Comparison of ENCODE assay signal across 1 cellular context in the genomic region with DNA sequence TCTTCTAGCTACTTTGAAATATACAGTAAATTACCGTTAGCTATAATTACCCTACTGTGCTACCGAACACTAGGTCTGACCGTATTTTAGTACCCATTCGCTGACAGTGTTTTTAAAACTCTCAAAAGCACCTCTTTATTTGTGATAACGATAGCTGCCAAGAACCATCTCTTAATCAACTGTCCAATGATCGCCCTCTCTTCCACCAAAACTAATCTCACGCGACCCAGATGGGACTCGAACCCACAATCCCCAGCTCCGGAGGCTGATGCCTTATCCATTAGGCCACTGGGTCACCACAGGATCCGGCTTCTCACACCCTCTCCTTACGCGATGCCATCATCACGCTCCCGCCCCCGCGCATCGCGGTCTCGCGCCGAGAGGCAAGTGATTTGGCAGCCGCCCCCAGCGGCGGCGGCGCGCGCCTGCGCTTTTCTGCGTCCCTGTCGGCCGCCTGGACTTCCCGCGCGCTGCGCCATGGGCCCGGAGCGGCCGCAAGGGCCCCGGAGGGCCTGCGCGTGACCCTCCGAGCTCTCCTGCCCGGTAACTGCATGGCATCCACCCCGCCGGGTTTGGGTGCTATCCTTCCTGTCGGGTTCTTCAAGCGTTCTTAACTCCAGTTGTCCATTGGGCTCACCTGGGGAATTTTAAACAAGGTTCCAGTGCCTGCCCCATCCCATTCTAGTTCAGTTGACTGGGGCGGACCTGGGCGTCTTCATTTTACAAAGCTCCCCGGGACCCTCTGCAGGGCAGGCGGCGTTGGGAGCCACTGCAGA.
TF ChIP-seq lines count a peak whose summit lies in the region.

No MANE protein-coding gene starts in this region.

TF ChIP-seq in HepG2, 621 proteins besides CTCF, POLR2A, EP300 and RAD21 (continues in another document):
- no peak for TF ChIP-seq ZNF432 (CRISPR knock-in tag; IDR thresholded peaks at IDR 0.05; ENCODE audit: borderline replicate concordance)
- TF ChIP-seq MTA3 (CRISPR knock-in tag; IDR thresholded peaks at IDR 0.05), result no peak
- peak; percentile 61; the same call in 1 of the 2 replicates for TF ChIP-seq HINFP (CRISPR knock-in tag; IDR thresholded peaks at IDR 0.05; ENCODE audit: low read depth)
- peak; percentile 75; the same call in 1 of the 2 replicates for TF ChIP-seq KAT7 (CRISPR knock-in tag; IDR thresholded peaks at IDR 0.05; ENCODE audit: borderline replicate concordance)
- no peak for TF ChIP-seq NONO (IDR thresholded peaks at IDR 0.05)
- peak; percentile 99 for TF ChIP-seq NONO (CRISPR knock-in tag; conservative IDR thresholded peaks at IDR 0.05)
- TF ChIP-seq ZNF788 (CRISPR knock-in tag; IDR thresholded peaks at IDR 0.05; ENCODE audit: borderline replicate concordance), result peak; percentile 96; the same call in 1 of the 2 replicates
- peak; percentile 27; the same call in 1 of the 2 replicates for TF ChIP-seq MNT (IDR thresholded peaks at IDR 0.05)
- TF ChIP-seq ZNF3 (CRISPR knock-in tag; IDR thresholded peaks at IDR 0.05), result 0 out of 2 replicates have a peak, but pooled peaks have one; percentile 51
- peak; percentile 87; the same call in 1 of the 2 replicates for TF ChIP-seq ZNF275 (CRISPR knock-in tag; IDR thresholded peaks at IDR 0.05; ENCODE audit: borderline replicate concordance)
- TF ChIP-seq ZNF18 (CRISPR knock-in tag; IDR thresholded peaks at IDR 0.05; ENCODE audit: insufficient replicate concordance), result peak; percentile 88
- TF ChIP-seq NRL (CRISPR knock-in tag; IDR thresholded peaks at IDR 0.05; ENCODE audit: borderline replicate concordance), result peak; percentile 96
- TF ChIP-seq MTERF4 (CRISPR knock-in tag; IDR thresholded peaks at IDR 0.05), result peak; percentile 69
- peak; percentile 67; the same call in 1 of the 2 replicates for TF ChIP-seq TP53 (CRISPR knock-in tag; conservative IDR thresholded peaks at IDR 0.05)
- TF ChIP-seq HOXA3 (CRISPR knock-in tag; IDR thresholded peaks at IDR 0.05), result peak; percentile 95
- TF ChIP-seq SRF (IDR thresholded peaks at IDR 0.05; ENCODE audit: low read depth, low read length), result peak; percentile 18; the same call in 1 of the 2 replicates
- TF ChIP-seq CEBPG (CRISPR knock-in tag; IDR thresholded peaks at IDR 0.05), result peak; percentile 71
- TF ChIP-seq RELA (CRISPR knock-in tag; IDR thresholded peaks at IDR 0.05), result peak; percentile 91
- peak; percentile 38; the same call in 1 of the 2 replicates for TF ChIP-seq GTF2F1 (IDR thresholded peaks at IDR 0.05; ENCODE audit: low read length)
- peak; percentile 84 for TF ChIP-seq FOXO1 (CRISPR knock-in tag; IDR thresholded peaks at IDR 0.05)
- TF ChIP-seq, protein P1, sequence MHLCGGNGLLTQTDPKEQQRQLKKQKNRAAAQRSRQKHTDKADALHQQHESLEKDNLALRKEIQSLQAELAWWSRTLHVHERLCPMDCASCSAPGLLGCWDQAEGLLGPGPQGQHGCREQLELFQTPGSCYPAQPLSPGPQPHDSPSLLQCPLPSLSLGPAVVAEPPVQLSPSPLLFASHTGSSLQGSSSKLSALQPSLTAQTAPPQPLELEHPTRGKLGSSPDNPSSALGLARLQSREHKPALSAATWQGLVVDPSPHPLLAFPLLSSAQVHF (CRISPR knock-in tag; IDR thresholded peaks at IDR 0.05), result peak; percentile 86; the same call in 1 of the 2 replicates
- TF ChIP-seq ERF (CRISPR knock-in tag; IDR thresholded peaks at IDR 0.05), result peak; percentile 99
- TF ChIP-seq ZNF343 (CRISPR knock-in tag; IDR thresholded peaks at IDR 0.05), result peak; percentile 90; the same call in 1 of the 2 replicates
- TF ChIP-seq SALL1 (CRISPR knock-in tag; IDR thresholded peaks at IDR 0.05), result peak; percentile 98
- TF ChIP-seq ZBTB1 (CRISPR knock-in tag; IDR thresholded peaks at IDR 0.05; ENCODE audit: borderline replicate concordance), result 0 out of 2 replicates have a peak, but pooled peaks have one; percentile 40
- TF ChIP-seq ZNF580 (CRISPR knock-in tag; IDR thresholded peaks at IDR 0.05; ENCODE audit: borderline replicate concordance, low read depth), result peak; percentile 99
- TF ChIP-seq CBX2 (IDR thresholded peaks at IDR 0.05; ENCODE audit: low read depth, low read length), result no peak
- TF ChIP-seq CBX2 (CRISPR knock-in tag; IDR thresholded peaks at IDR 0.05; ENCODE audit: low read depth), result no peak
- TF ChIP-seq, protein P2, sequence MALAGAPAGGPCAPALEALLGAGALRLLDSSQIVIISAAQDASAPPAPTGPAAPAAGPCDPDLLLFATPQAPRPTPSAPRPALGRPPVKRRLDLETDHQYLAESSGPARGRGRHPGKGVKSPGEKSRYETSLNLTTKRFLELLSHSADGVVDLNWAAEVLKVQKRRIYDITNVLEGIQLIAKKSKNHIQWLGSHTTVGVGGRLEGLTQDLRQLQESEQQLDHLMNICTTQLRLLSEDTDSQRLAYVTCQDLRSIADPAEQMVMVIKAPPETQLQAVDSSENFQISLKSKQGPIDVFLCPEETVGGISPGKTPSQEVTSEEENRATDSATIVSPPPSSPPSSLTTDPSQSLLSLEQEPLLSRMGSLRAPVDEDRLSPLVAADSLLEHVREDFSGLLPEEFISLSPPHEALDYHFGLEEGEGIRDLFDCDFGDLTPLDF (CRISPR knock-in tag; IDR thresholded peaks at IDR 0.05), result peak; percentile 97
- peak; percentile 80 for TF ChIP-seq CREB1 (IDR thresholded peaks at IDR 0.05)
- peak; percentile 74 for TF ChIP-seq CREB1 (CRISPR knock-in tag; IDR thresholded peaks at IDR 0.05)
- TF ChIP-seq PBX3 (CRISPR knock-in tag; IDR thresholded peaks at IDR 0.05; ENCODE audit: borderline replicate concordance), result 0 out of 2 replicates have a peak, but pooled peaks have one; percentile 65
- no peak for TF ChIP-seq SCMH1 (CRISPR knock-in tag; IDR thresholded peaks at IDR 0.05; ENCODE audit: borderline replicate concordance)
- TF ChIP-seq RCOR2 (CRISPR knock-in tag; IDR thresholded peaks at IDR 0.05), result peak; percentile 95
- no peak for TF ChIP-seq SYNCRIP (IDR thresholded peaks at IDR 0.05; ENCODE audit: insufficient read depth, low read depth, low read length)
- TF ChIP-seq ZNF83 (CRISPR knock-in tag; IDR thresholded peaks at IDR 0.05; ENCODE audit: borderline replicate concordance), result peak; percentile 81; the same call in 1 of the 2 replicates
- TF ChIP-seq HOMEZ (CRISPR knock-in tag; IDR thresholded peaks at IDR 0.05; ENCODE audit: low read depth), result no peak
- TF ChIP-seq BORCS8-MEF2B (CRISPR knock-in tag; IDR thresholded peaks at IDR 0.05), result peak; percentile 93
- no peak for TF ChIP-seq ZKSCAN5 (CRISPR knock-in tag; IDR thresholded peaks at IDR 0.05)
- peak; percentile 43; the same call in 1 of the 2 replicates for TF ChIP-seq HBP1 (CRISPR knock-in tag; IDR thresholded peaks at IDR 0.05; ENCODE audit: low read depth)
- TF ChIP-seq ZNF572 (CRISPR knock-in tag; IDR thresholded peaks at IDR 0.05), result no peak
- peak; percentile 74; the same call in 1 of the 2 replicates for TF ChIP-seq ZFP36L2 (CRISPR knock-in tag; IDR thresholded peaks at IDR 0.05)
- peak; percentile 72 for TF ChIP-seq HDAC1 (CRISPR knock-in tag; IDR thresholded peaks at IDR 0.05)
- TF ChIP-seq ZFYVE20 (CRISPR knock-in tag; IDR thresholded peaks at IDR 0.05; ENCODE audit: borderline replicate concordance, low read depth), result no peak; the same call in 1 of the 2 replicates
- TF ChIP-seq SATB2 (CRISPR knock-in tag; IDR thresholded peaks at IDR 0.05), result 0 out of 2 replicates have a peak, but pooled peaks have one; percentile 90
- TF ChIP-seq, protein P3, sequence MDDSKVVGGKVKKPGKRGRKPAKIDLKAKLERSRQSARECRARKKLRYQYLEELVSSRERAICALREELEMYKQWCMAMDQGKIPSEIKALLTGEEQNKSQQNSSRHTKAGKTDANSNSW (CRISPR knock-in tag; IDR thresholded peaks at IDR 0.05; ENCODE audit: borderline replicate concordance), result peak; percentile 74; the same call in 1 of the 2 replicates
- TF ChIP-seq ZNF674 (CRISPR knock-in tag; IDR thresholded peaks at IDR 0.05; ENCODE audit: low read depth), result 0 out of 2 replicates have a peak, but pooled peaks have one; percentile 6
- peak; percentile 91 for TF ChIP-seq MTF1 (CRISPR knock-in tag; IDR thresholded peaks at IDR 0.05)
